ENCODE assay signal across 9 cellular contexts in genomic region chr12:96070670-96071279, GRCh38. TPM values are rescaled to one million over a fixed set of nuclear protein-coding genes. Genes with fewer than 3 reads are reported as not detected.
DNase-seq lines count a peak whose midpoint lies in the region; ATAC-seq, FAIRE-seq and TF ChIP-seq lines count a peak whose summit lies in the region.
"Had no signal": no experiment of that assay in that cellular context is flagged by ENCODE, and none has a peak within 500 bp of the region (broad histone marks: within the 10 kb centered on the region; RNA-seq: fewer than 3 reads in every experiment).

No MANE protein-coding gene starts in this region.

- no peak overlapping the region for H3K9ac ChIP-seq in colonic mucosa (ENCODE audit: low read depth in 2 of 2, low read length in 2 of 2)

- DNase-seq in DMS153 (lab: John Stamatoyannopoulos, UW) = peak; percentile 69
- peak; percentile 42 for DNase-seq in NCI-H226
- DNase-seq in fibroblast of pulmonary artery (ENCODE audit: low read depth) = peak; percentile 29
- DNase-seq in middle frontal gyrus (ENCODE audit: extremely low spot score, low spot score) = no peak
- no peak for DNase-seq in colonic mucosa
- no peak for DNase-seq in H54 (ENCODE audit: insufficient read length, low spot score)

- no peak for FAIRE-seq in H54 (lab: Jason Lieb, UNC)

- TF ChIP-seq CTCF in fibroblast of pulmonary artery (IDR thresholded peaks at IDR 0.05; ENCODE audit: low read length, missing control alignments) (peak; percentile 14), colonic mucosa (IDR thresholded peaks at IDR 0.05) (no peak)

- intact Hi-C loops in colonic mucosa (cut with DNase I) = no loop called here

- H3K4me3 ChIP-seq in fibroblast of pulmonary artery (replicated peaks; ENCODE audit: low read depth, low read length) (no peak overlapping the region), colonic mucosa (no peak overlapping the region)
- H3K4me3 ChIP-seq: breast epithelium had no signal

- H3K9me3 ChIP-seq in colonic mucosa = no peaks in the 10 kb centered on the region
- H3K9me3 ChIP-seq: breast epithelium had no signal

- H3K27me3 ChIP-seq in colonic mucosa = no peaks in the 10 kb centered on the region
- H3K27me3 ChIP-seq: breast epithelium had no signal

- H3K4me1 ChIP-seq in colonic mucosa = no peaks in the 10 kb centered on the region
- H3K4me1 ChIP-seq: breast epithelium had no signal

- TF ChIP-seq POLR2A in H54 (IDR thresholded peaks at IDR 0.05; ENCODE audit: low read depth, low read length) = no peak

- ATAC-seq in GM21381 (IDR thresholded peaks at IDR 0.05; ENCODE audit: unreplicated experiment) = peak; percentile 57
- no peak for ATAC-seq in HG03175 (IDR thresholded peaks at IDR 0.05; ENCODE audit: unreplicated experiment)

- H3K36me3 ChIP-seq in colonic mucosa = no peaks in the 10 kb centered on the region
- H3K36me3 ChIP-seq: breast epithelium had no signal

- H3K27ac ChIP-seq in colonic mucosa = no peak overlapping the region
- H3K27ac ChIP-seq: breast epithelium had no signal

RNA-seq across cellular contexts. Expression of gene LTA4H, which starts 35.4 kb away (rescaled TPM):
- total RNA-seq in colonic mucosa = 10 to 100 TPM; 71.4 to 96.5 TPM

Comparison
In these comparisons a context has a peak if more than half of its experiments do, and no peak if none do; other contexts are left out.
1. DNase-seq: peak in DMS153 (single experiment), NCI-H226 (single experiment) and fibroblast of pulmonary artery (single experiment); none in middle frontal gyrus (single experiment), colonic mucosa (single experiment) and H54 (single experiment).